ENCODE assay signal across 8 cellular contexts in genomic region chr22:30301995-30302809, GRCh38. TPM values are rescaled to one million over a fixed set of nuclear protein-coding genes. Genes with fewer than 3 reads are reported as not detected.
DNase-seq lines count a peak whose midpoint lies in the region; ATAC-seq and TF ChIP-seq lines count a peak whose summit lies in the region.

No MANE protein-coding gene starts in this region.

- H3K4me1 ChIP-seq in adipocyte (ENCODE audit: control insufficient read depth, insufficient read depth, low read length), result peaks cover 62% of the 10 kb centered on the region
- peaks cover 53 to 81% of the 10 kb centered on the region in 2 donors for H3K4me1 ChIP-seq in thoracic aorta (ENCODE audit: control insufficient read depth in 1 of 2, low read depth in 2 of 2)
- no peaks in the 10 kb centered on the region for H3K4me1 ChIP-seq in endodermal cell (ENCODE audit: control insufficient read depth, insufficient read depth, low read length)

- intact Hi-C loops in activated naive CD4-positive, alpha-beta T cell treated with anti-CD3 and anti-CD28 coated beads for 36 hours (cut with micrococcal nuclease), result no loop called here

- H3K4me1 Mint-ChIP-seq in activated naive CD4-positive, alpha-beta T cell treated with anti-CD3 and anti-CD28 coated beads for 36 hours (ENCODE audit: low read depth), result peaks cover 98% of the 10 kb centered on the region
- H3K4me1 Mint-ChIP-seq in endodermal cell, result no peaks in the 10 kb centered on the region

- CTCF ChIA-PET in activated naive CD4-positive, alpha-beta T cell treated with anti-CD3 and anti-CD28 coated beads for 36 hours (lab: Charles Lee), result interaction anchor here (0.6 to 1.9 kb wide), 6 partner anchors 11 to 123 kb away, joined by 3 to 10 read pairs (median 4); partner anchors contain the start of gene MTFP1

- no peaks in the 10 kb centered on the region for H3K9me3 Mint-ChIP-seq in activated naive CD4-positive, alpha-beta T cell treated with anti-CD3 and anti-CD28 coated beads for 36 hours
- H3K9me3 Mint-ChIP-seq in endodermal cell, result no peaks in the 10 kb centered on the region

- H3K27me3 Mint-ChIP-seq in activated naive CD4-positive, alpha-beta T cell treated with anti-CD3 and anti-CD28 coated beads for 36 hours (ENCODE audit: low read depth), result no peaks in the 10 kb centered on the region
- no peaks in the 10 kb centered on the region for H3K27me3 Mint-ChIP-seq in endodermal cell (ENCODE audit: insufficient read depth)

- H3K27me3 ChIP-seq in adipocyte (replicated peaks; ENCODE audit: control insufficient read depth, insufficient read depth, low read length) (no peaks in the 10 kb centered on the region), thoracic aorta (replicated peaks; ENCODE audit: insufficient read depth) (no peaks in the 10 kb centered on the region), endodermal cell (ENCODE audit: control insufficient read depth, insufficient read depth, low read length, poor library complexity, severe bottlenecking) (no peaks in the 10 kb centered on the region)

- no peak for ATAC-seq in thoracic aorta (ENCODE audit: insufficient number of reproducible peaks, low FRiP score, low read depth)
- no peak for ATAC-seq in GM19328 (IDR thresholded peaks at IDR 0.05; ENCODE audit: unreplicated experiment)
- no peak for ATAC-seq in HG02571 (IDR thresholded peaks at IDR 0.05; ENCODE audit: unreplicated experiment)

- H3K9ac ChIP-seq in adipocyte (ENCODE audit: low read length) (peak overlapping the region; percentile 32), endodermal cell (ENCODE audit: extremely low read depth, low read length, poor library complexity, severe bottlenecking) (no peak overlapping the region)

- H3K9me3 ChIP-seq in adipocyte (ENCODE audit: control insufficient read depth, low read length) (no peaks in the 10 kb centered on the region), thoracic aorta (no peaks in the 10 kb centered on the region), endodermal cell (ENCODE audit: control insufficient read depth, low read length) (no peaks in the 10 kb centered on the region)

- 91 to 100% methylated on average over 2 to 9 of the region's 9 CpGs for WGBS in endodermal cell (ENCODE audit: insufficient coverage in 1 of 2, insufficient read length in 1 of 2), 2 experiments

- peak overlapping the region; percentile 81 to 83 for H3K27ac ChIP-seq in thoracic aorta
- H3K27ac ChIP-seq in endodermal cell (ENCODE audit: low read depth, low read length), result no peak overlapping the region

- peaks cover 62% of the 10 kb centered on the region for H3K36me3 ChIP-seq in adipocyte (ENCODE audit: control insufficient read depth, insufficient read depth, low read length, severe bottlenecking)
- H3K36me3 ChIP-seq in thoracic aorta, result peaks cover 27% of the 10 kb centered on the region
- H3K36me3 ChIP-seq in endodermal cell (ENCODE audit: control insufficient read depth, insufficient read depth, low read length), result peaks cover 12% of the 10 kb centered on the region

- H3K36me3 Mint-ChIP-seq in activated naive CD4-positive, alpha-beta T cell treated with anti-CD3 and anti-CD28 coated beads for 36 hours (ENCODE audit: low read depth), result peaks cover 8% of the 10 kb centered on the region
- peaks cover 15% of the 10 kb centered on the region for H3K36me3 Mint-ChIP-seq in endodermal cell (ENCODE audit: low read depth)

- peak overlapping the region; percentile 97 for H3K27ac Mint-ChIP-seq in activated naive CD4-positive, alpha-beta T cell treated with anti-CD3 and anti-CD28 coated beads for 36 hours
- no peak overlapping the region for H3K27ac Mint-ChIP-seq in endodermal cell

- DNase-seq in activated naive CD4-positive, alpha-beta T cell treated with anti-CD3 and anti-CD28 coated beads for 36 hours, result peak; percentile 42
- no peak for DNase-seq in activated naive CD4-positive, alpha-beta T cell treated with anti-CD3 and anti-CD28 coated beads, Interleukin-2, amount 50 U/mL, for 16 hours
- peak; percentile 92 for DNase-seq in adipocyte (ENCODE audit: low read depth)
- peak; percentile 50 for DNase-seq in kidney tubule cell (ENCODE audit: low spot score)
- DNase-seq in thoracic aorta (ENCODE audit: low spot score), result no peak
- no peak for DNase-seq in endodermal cell

- TF ChIP-seq CTCF in thoracic aorta (IDR thresholded peaks at IDR 0.05), result no peak
- TF ChIP-seq CTCF in endodermal cell (conservative IDR thresholded peaks at IDR 0.05), result no peak

- peak overlapping the region; percentile 14 for H3K4me3 ChIP-seq in adipocyte (ENCODE audit: low read length)
- H3K4me3 ChIP-seq in thoracic aorta, result no peak overlapping the region
- no peak overlapping the region for H3K4me3 ChIP-seq in endodermal cell (ENCODE audit: low read length)

- H3K4me3 Mint-ChIP-seq in activated naive CD4-positive, alpha-beta T cell treated with anti-CD3 and anti-CD28 coated beads for 36 hours, result peak overlapping the region; percentile 30
- no peak overlapping the region for H3K4me3 Mint-ChIP-seq in endodermal cell

RNA-seq across cellular contexts. Expression of gene CASTOR1, which starts 12.9 kb away (rescaled TPM):
- total RNA-seq in activated naive CD4-positive, alpha-beta T cell treated with anti-CD3 and anti-CD28 coated beads for 36 hours, result 1 to 10 TPM; 2.1 to 3.8 TPM
- 10 to 100 TPM in 1 of 2 donors, 1 to 10 TPM in 1; 7.5 to 22.6 TPM for total RNA-seq in thoracic aorta
- 10 to 100 TPM; 19.2 to 19.5 TPM for total RNA-seq in endodermal cell
- 8.4 TPM for polyA plus RNA-seq in endodermal cell (2013, experiment 1 of 2)
- polyA plus RNA-seq in endodermal cell (2013, experiment 2 of 2), result 10.1 TPM

RNA-seq across cellular contexts. Expression of gene TBC1D10A, which starts 24.5 kb away (rescaled TPM):
- 10 to 100 TPM; 19.4 to 21.4 TPM for total RNA-seq in activated naive CD4-positive, alpha-beta T cell treated with anti-CD3 and anti-CD28 coated beads for 36 hours
- 10 to 100 TPM; 31.5 to 54.2 TPM for total RNA-seq in thoracic aorta
- total RNA-seq in endodermal cell, result 10 to 100 TPM; 12.1 to 13.7 TPM
- 7.3 TPM for polyA plus RNA-seq in endodermal cell (2013, experiment 1 of 2)
- 6.9 TPM for polyA plus RNA-seq in endodermal cell (2013, experiment 2 of 2)

RNA-seq across cellular contexts. Expression of gene OSM, which starts 35.6 kb away (rescaled TPM):
- 10 to 100 TPM in 1 of 2 experiments, 1 to 10 TPM in 1; 8.9 to 11.2 TPM for total RNA-seq in activated naive CD4-positive, alpha-beta T cell treated with anti-CD3 and anti-CD28 coated beads for 36 hours
- total RNA-seq in thoracic aorta (10 to 100 TPM in 1 of 2 donors, 1 to 10 TPM in 1; 3.5 to 27.1 TPM), endodermal cell (not detected)
- polyA plus RNA-seq in endodermal cell (2013, experiment 1 of 2), result not detected
- polyA plus RNA-seq in endodermal cell (2013, experiment 2 of 2), result not detected

RNA-seq across cellular contexts. Expression of gene SF3A1, which starts 54.5 kb away (rescaled TPM):
- total RNA-seq in activated naive CD4-positive, alpha-beta T cell treated with anti-CD3 and anti-CD28 coated beads for 36 hours, result 100 to 1,000 TPM; 274 to 276 TPM
- total RNA-seq in thoracic aorta (10 to 100 TPM; 56.7 to 77.0 TPM), endodermal cell (100 to 1,000 TPM; 191 to 195 TPM)
- polyA plus RNA-seq in endodermal cell (2013, experiment 1 of 2), result 147 TPM
- 128 TPM for polyA plus RNA-seq in endodermal cell (2013, experiment 2 of 2)

RNA-seq across cellular contexts. Expression of gene CCDC157, which starts 54.6 kb away (rescaled TPM):
- total RNA-seq in activated naive CD4-positive, alpha-beta T cell treated with anti-CD3 and anti-CD28 coated beads for 36 hours, result 1 to 10 TPM; 1.1 to 1.5 TPM
- total RNA-seq in thoracic aorta (1 to 10 TPM in 1 of 2 donors, under 1 TPM in 1; 0.27 to 2.9 TPM), endodermal cell (1 to 10 TPM; 6.1 to 7.2 TPM)
- 6.6 TPM for polyA plus RNA-seq in endodermal cell (2013, experiment 1 of 2)
- 4.5 TPM for polyA plus RNA-seq in endodermal cell (2013, experiment 2 of 2)

Comparison
In these comparisons a context has a peak if more than half of its experiments do, and no peak if none do; other contexts are left out.
1. DNase-seq: peak in activated naive CD4-positive, alpha-beta T cell treated with anti-CD3 and anti-CD28 coated beads for 36 hours (single experiment), adipocyte (single experiment) and kidney tubule cell (single experiment); none in activated naive CD4-positive, alpha-beta T cell treated with anti-CD3 and anti-CD28 coated beads, Interleukin-2, amount 50 U/mL, for 16 hours (single experiment), thoracic aorta (single experiment) and endodermal cell (single experiment).
2. RNA of gene OSM, which starts 35.6 kb away (total RNA-seq): 3.5 to 27.1 TPM in thoracic aorta and 8.9 to 11.2 TPM in activated naive CD4-positive, alpha-beta T cell treated with anti-CD3 and anti-CD28 coated beads for 36 hours; not detected in endodermal cell; every median in the first group is over 4 times any median in the second.